12 cellular contexts compared by ENCODE assay signal in genomic region chr17:59002126-59002525, GRCh38.
DNase-seq lines count a peak whose midpoint lies in the region; ATAC-seq and TF ChIP-seq lines count a peak whose summit lies in the region.
"Had no signal": no experiment of that assay in that cellular context is flagged by ENCODE, and none has a peak within 500 bp of the region (broad histone marks: within the 10 kb centered on the region; RNA-seq: fewer than 3 reads in every experiment).

No MANE protein-coding gene starts in this region.

- H3K9ac ChIP-seq in OCI-LY3 (ENCODE audit: low read length) = peak overlapping the region; percentile 70
- H3K9ac ChIP-seq in H9 (ENCODE audit: extremely low read depth, insufficient read length, low read length) = no peak overlapping the region

- no peak for DNase-seq in activated T-cell treated with anti-CD3 and anti-CD28 coated beads, Interleukin-2, amount 50 U/mL, for 72 hours
- no peak for DNase-seq in activated T-cell treated with anti-CD3 and anti-CD28 coated beads, Interleukin-2, amount 50 U/mL, for 4 hours
- DNase-seq in endothelial cell (ENCODE audit: low spot score) (no peak), testis (no peak), H9 (no peak)
- DNase-seq in stimulated activated CD4-positive, alpha-beta T cell treated with anti-CD3 and anti-CD28 coated beads, Interleukin-4, amount 100 ng/mL, for 24 hours = no peak
- DNase-seq in activated naive CD4-positive, alpha-beta T cell (lab: John Stamatoyannopoulos, UW) = no peak
- DNase-seq: DMS153, NCI-H1694, NCI-H748 treated with DMSO at 0.1 percent for 48 hours, sigmoid colon had no signal

- no peak overlapping the region for H2AK5ac ChIP-seq in H9 (ENCODE audit: insufficient read length, low read length)

- H3K56ac ChIP-seq in H9 (ENCODE audit: insufficient read length, low read depth, low read length) = no peak overlapping the region

- no peak for ATAC-seq in activated T-cell treated with anti-CD3 and anti-CD28 coated beads, Interleukin-2, amount 50 U/mL, for 72 hours (replicated peaks in 1 of 2)
- no peak for ATAC-seq in activated T-cell treated with anti-CD3 and anti-CD28 coated beads, Interleukin-2, amount 50 U/mL, for 4 hours

- H3K4me1 ChIP-seq in OCI-LY3 (ENCODE audit: low read length) = peaks cover 38% of the 10 kb centered on the region
- peaks cover 12% of the 10 kb centered on the region for H3K4me1 ChIP-seq in testis
- no peaks in the 10 kb centered on the region for H3K4me1 ChIP-seq in H9 (ENCODE audit: insufficient read depth, low read length)

- H2AFZ ChIP-seq in OCI-LY3 (ENCODE audit: low read depth, low read length) = no peak overlapping the region
- H2AFZ ChIP-seq in H9 (ENCODE audit: low read length) = no peak overlapping the region

- no peaks in the 10 kb centered on the region for H3K79me1 ChIP-seq in H9 (ENCODE audit: insufficient read depth, low read depth, low read length, poor library complexity, severe bottlenecking)

- H3K79me2 ChIP-seq in OCI-LY3 (ENCODE audit: low read length) (no peaks in the 10 kb centered on the region), H9 (ENCODE audit: insufficient read depth, low read length) (no peaks in the 10 kb centered on the region)

- H2BK120ac ChIP-seq in H9 (ENCODE audit: low read depth, low read length, poor library complexity, severe bottlenecking) = no peak overlapping the region

- H3K4me3 Mint-ChIP-seq in activated T-cell treated with anti-CD3 and anti-CD28 coated beads, Interleukin-2, amount 50 U/mL, for 72 hours = peak overlapping the region in 1 of 2 donors; percentile 93
- no peak overlapping the region for H3K4me3 Mint-ChIP-seq in activated T-cell treated with anti-CD3 and anti-CD28 coated beads, Interleukin-2, amount 50 U/mL, for 4 hours
- H3K4me3 Mint-ChIP-seq in endothelial cell (ENCODE audit: unreplicated experiment) (no peak overlapping the region), H9 (no peak overlapping the region)

- H3T11ph ChIP-seq in H9 (ENCODE audit: low read length) = no peak overlapping the region

- TF ChIP-seq CTCF in OCI-LY3 (IDR thresholded peaks at IDR 0.05; ENCODE audit: low read depth, low read length) (no peak), endothelial cell (IDR thresholded peaks at IDR 0.05; ENCODE audit: unreplicated experiment) (no peak), testis (IDR thresholded peaks at IDR 0.05) (no peak), H9 (conservative IDR thresholded peaks at IDR 0.05) (no peak)

- H3K4ac ChIP-seq in H9 (ENCODE audit: low read depth, low read length) = no peak overlapping the region

- peak overlapping the region; percentile 94 for H3K27ac Mint-ChIP-seq in activated T-cell treated with anti-CD3 and anti-CD28 coated beads, Interleukin-2, amount 50 U/mL, for 72 hours
- H3K27ac Mint-ChIP-seq in endothelial cell (ENCODE audit: unreplicated experiment) (peak overlapping the region; percentile 57), H9 (no peak overlapping the region; a peak in 1 of 7 replicates)

- peaks cover 40% of the 10 kb centered on the region for H3K4me1 Mint-ChIP-seq in activated T-cell treated with anti-CD3 and anti-CD28 coated beads, Interleukin-2, amount 50 U/mL, for 72 hours (ENCODE audit: low read depth)
- H3K4me1 Mint-ChIP-seq in activated T-cell treated with anti-CD3 and anti-CD28 coated beads, Interleukin-2, amount 50 U/mL, for 4 hours (ENCODE audit: low read depth) = peaks cover 24% of the 10 kb centered on the region
- H3K4me1 Mint-ChIP-seq in endothelial cell (ENCODE audit: unreplicated experiment) (peaks cover 19% of the 10 kb centered on the region), H9 (peaks cover 0 to 7% of the 10 kb centered on the region in 2 experiments; a peak in 2 of 4 replicates)

- H4K8ac ChIP-seq in H9 (replicated peaks; ENCODE audit: insufficient read length, low read depth, low read length) = no peak overlapping the region

- no peak overlapping the region for H2BK15ac ChIP-seq in H9 (ENCODE audit: low read depth, low read length)

- WGBS in testis, 2 donors = 87 to 90% methylated on average over 3 of the region's 3 CpGs
- no CpG with 5 or more reads among the region's 3 CpGs for WGBS in H9 (ENCODE audit: extremely low coverage, insufficient read length, low lambda C conversion rate)

- no peaks in the 10 kb centered on the region for H3K23me2 ChIP-seq in H9 (ENCODE audit: insufficient read length, low read depth, low read length, poor library complexity, severe bottlenecking)

- H3K4me3 ChIP-seq in OCI-LY3 (ENCODE audit: low read length) = peak overlapping the region; percentile 70
- no peak overlapping the region for H3K4me3 ChIP-seq in testis
- H3K4me3 ChIP-seq: sigmoid colon had no signal

- H3K14ac ChIP-seq in H9 (ENCODE audit: insufficient read depth, low read length) = no peak overlapping the region

- no peak overlapping the region for H3K18ac ChIP-seq in H9 (ENCODE audit: insufficient read length, low read depth, low read length)

- H3K23ac ChIP-seq in H9 (ENCODE audit: insufficient read length, low read depth, low read length) = no peak overlapping the region

- H3K27ac ChIP-seq in OCI-LY3 (ENCODE audit: low read length) (peak overlapping the region; percentile 91), testis (peak overlapping the region; percentile 40 to 51), H9 (ENCODE audit: insufficient read length, low read depth, low read length) (no peak overlapping the region)
- H3K27ac ChIP-seq: sigmoid colon had no signal

- no peak overlapping the region for H2BK12ac ChIP-seq in H9 (ENCODE audit: insufficient read length, low read depth, low read length)

- H3K36me3 ChIP-seq in OCI-LY3 (replicated peaks; ENCODE audit: low read depth, low read length) (peaks cover 9% of the 10 kb centered on the region), testis (ENCODE audit: low read depth, missing control alignments) (no peaks in the 10 kb centered on the region)

- H3K4me2 ChIP-seq in OCI-LY3 (ENCODE audit: low read length) = peak overlapping the region; percentile 74
- H3K4me2 ChIP-seq in H9 (ENCODE audit: insufficient read depth, insufficient read length, low read length) = no peak overlapping the region

- H3K27me3 Mint-ChIP-seq in activated T-cell treated with anti-CD3 and anti-CD28 coated beads, Interleukin-2, amount 50 U/mL, for 72 hours (ENCODE audit: low read depth) = no peaks in the 10 kb centered on the region
- H3K27me3 Mint-ChIP-seq in activated T-cell treated with anti-CD3 and anti-CD28 coated beads, Interleukin-2, amount 50 U/mL, for 4 hours (ENCODE audit: low read depth) = no peaks in the 10 kb centered on the region
- H3K27me3 Mint-ChIP-seq in endothelial cell (ENCODE audit: unreplicated experiment) (no peaks in the 10 kb centered on the region), H9 (ENCODE audit: low read depth) (no peaks in the 10 kb centered on the region)

- no peak overlapping the region for H2BK5ac ChIP-seq in H9 (ENCODE audit: insufficient read length, low read length)

- H3K27me3 ChIP-seq in OCI-LY3 (ENCODE audit: low read depth, low read length) (no peaks in the 10 kb centered on the region), testis (no peaks in the 10 kb centered on the region), H9 (ENCODE audit: insufficient read depth, low read length) (no peaks in the 10 kb centered on the region)
- H3K27me3 ChIP-seq: sigmoid colon had no signal

- peaks cover 2 to 10% of the 10 kb centered on the region in 2 donors for H3K36me3 Mint-ChIP-seq in activated T-cell treated with anti-CD3 and anti-CD28 coated beads, Interleukin-2, amount 50 U/mL, for 72 hours (ENCODE audit: insufficient read depth in 2 of 2)
- peaks cover 21% of the 10 kb centered on the region for H3K36me3 Mint-ChIP-seq in activated T-cell treated with anti-CD3 and anti-CD28 coated beads, Interleukin-2, amount 50 U/mL, for 4 hours (ENCODE audit: insufficient read depth)
- peaks cover 6% of the 10 kb centered on the region for H3K36me3 Mint-ChIP-seq in endothelial cell (ENCODE audit: low read depth, unreplicated experiment)
- H3K36me3 Mint-ChIP-seq in H9 (ENCODE audit: insufficient read depth in 1 of 3, low read depth in 3 of 3) = peaks cover 22 to 39% (median 35%) of the 10 kb centered on the region in 3 experiments; a peak in 6 of 7 replicates

- no peak overlapping the region for H2BK20ac ChIP-seq in H9 (ENCODE audit: low read depth, low read length, poor library complexity, severe bottlenecking)

- H4K91ac ChIP-seq in H9 (ENCODE audit: insufficient read length, low read depth, low read length) = no peak overlapping the region

- H3K9me3 ChIP-seq in OCI-LY3 (ENCODE audit: insufficient read depth, low read length) (no peaks in the 10 kb centered on the region), testis (no peaks in the 10 kb centered on the region), H9 (ENCODE audit: control insufficient read depth, low read depth, low read length) (no peaks in the 10 kb centered on the region)
- H3K9me3 ChIP-seq: sigmoid colon had no signal

- H4K5ac ChIP-seq in H9 (ENCODE audit: insufficient read length, low read depth, low read length) = no peak overlapping the region

- intact Hi-C loops in testis (cut with DNase I; ENCODE audit: low total_unique reads) = loop anchor here (10.0 kb wide), 1 partner anchor 417 kb away; no protein-coding TSS in a partner anchor

- H4K20me1 ChIP-seq in OCI-LY3 (ENCODE audit: insufficient read depth, low read length) (no peaks in the 10 kb centered on the region), H9 (ENCODE audit: control insufficient read depth, insufficient read depth, insufficient read length) (no peaks in the 10 kb centered on the region)

- no peak for TF ChIP-seq POLR2A in testis (IDR thresholded peaks at IDR 0.05)

- no peaks in the 10 kb centered on the region for H3K9me3 Mint-ChIP-seq in activated T-cell treated with anti-CD3 and anti-CD28 coated beads, Interleukin-2, amount 50 U/mL, for 72 hours
- no peaks in the 10 kb centered on the region for H3K9me3 Mint-ChIP-seq in activated T-cell treated with anti-CD3 and anti-CD28 coated beads, Interleukin-2, amount 50 U/mL, for 4 hours
- H3K9me3 Mint-ChIP-seq in endothelial cell (ENCODE audit: unreplicated experiment) (no peaks in the 10 kb centered on the region), H9 (no peaks in the 10 kb centered on the region)

Comparison
In these comparisons a context has a peak if more than half of its experiments do, and no peak if none do; other contexts are left out.
1. H3K27ac Mint-ChIP-seq: peak in activated T-cell treated with anti-CD3 and anti-CD28 coated beads, Interleukin-2, amount 50 U/mL, for 72 hours (single experiment) and endothelial cell (single experiment); none in H9 (0 of 3).